ENCODE assay signal across 1 cellular context in the genomic region with DNA sequence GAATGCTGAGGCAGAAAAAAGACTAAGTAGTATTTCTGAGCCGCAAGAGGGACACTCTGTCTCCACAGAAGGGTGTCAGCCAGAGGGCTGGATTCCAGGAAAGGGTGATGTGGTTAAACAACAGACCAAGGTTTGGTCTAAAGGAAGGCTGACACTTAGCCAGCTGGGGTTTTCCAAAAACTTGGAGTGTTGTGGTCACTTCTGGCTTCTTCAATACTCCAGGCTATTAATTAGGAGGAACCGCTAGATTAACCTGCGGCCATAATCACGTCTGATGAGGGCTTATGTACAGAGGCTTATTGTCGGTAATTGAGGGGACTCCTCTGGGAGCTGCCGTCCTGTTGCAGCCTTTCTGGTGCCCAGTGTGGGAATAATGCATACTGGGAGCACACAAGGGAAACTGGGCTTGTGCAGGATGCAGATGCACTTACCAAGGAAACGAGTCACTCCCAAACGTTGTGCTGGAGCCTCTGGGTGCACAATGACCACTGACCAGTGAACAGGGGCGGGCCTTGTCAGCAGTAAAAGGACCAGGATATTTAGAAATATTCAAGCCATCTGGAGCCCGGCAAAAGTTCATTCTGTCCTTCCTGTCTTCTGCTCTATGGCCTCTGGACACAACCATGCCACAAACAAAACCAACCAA.
TF ChIP-seq lines count a peak whose summit lies in the region.

No MANE protein-coding gene starts in this region.

TF ChIP-seq in endothelial cell of umbilical vein, 7 proteins besides CTCF, POLR2A, EP300 and RAD21 (continued from another document):
- no peak for TF ChIP-seq MYC (IDR thresholded peaks at IDR 0.05; ENCODE audit: low read depth, low read length)
- no peak for TF ChIP-seq GATA2 (IDR thresholded peaks at IDR 0.05; ENCODE audit: insufficient read depth, insufficient read length, low read depth, low read length)
- no peak for TF ChIP-seq FOS (IDR thresholded peaks at IDR 0.05; ENCODE audit: borderline replicate concordance, insufficient read depth, low read length)
